ENCODE assay signal across 17 cellular contexts in the genomic region with DNA sequence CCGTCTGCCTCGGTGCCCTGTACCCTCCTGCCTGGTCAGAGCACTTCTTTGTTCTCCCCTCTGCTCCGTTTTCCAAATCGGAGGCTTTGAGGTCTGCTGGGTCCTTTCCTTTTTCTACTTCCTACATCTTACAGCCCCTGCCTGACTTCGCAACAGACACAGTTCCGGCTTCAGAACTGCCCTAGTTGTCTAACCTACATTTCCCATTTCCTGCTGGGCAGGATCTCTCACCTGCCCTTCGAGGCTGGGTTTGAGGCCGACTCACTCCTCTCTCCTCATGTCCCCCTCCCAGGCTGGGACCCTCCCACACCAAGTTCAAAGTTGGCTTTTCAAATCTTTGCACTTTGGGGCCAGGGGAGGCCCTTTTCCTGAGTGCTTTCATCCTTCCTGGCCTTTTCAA.
A peak's percentile ranks its signal among the peaks of the same experiment; 100 is the strongest.
DNase-seq lines count a peak whose midpoint lies in the region; ATAC-seq, FAIRE-seq and TF ChIP-seq lines count a peak whose summit lies in the region.
"Had no signal": no experiment of that assay in that cellular context is flagged by ENCODE, and none has a peak within 500 bp of the region (broad histone marks: within the 10 kb centered on the region; RNA-seq: fewer than 3 reads in every experiment).

No MANE protein-coding gene starts in this region.

- H3K27ac Mint-ChIP-seq in activated CD4-positive, alpha-beta memory T cell treated with anti-CD3 and anti-CD28 coated beads for 36 hours = peak overlapping the region; percentile 55

- H2AFZ ChIP-seq in HepG2 (ENCODE audit: low read length) = peak overlapping the region; percentile 31

- H3K27ac ChIP-seq in right cardiac atrium (ENCODE audit: low read length) (no peak overlapping the region), HepG2 (ENCODE audit: extremely low read length, insufficient read depth, low read length) (no peak overlapping the region)
- H3K27ac ChIP-seq: breast epithelium, left ventricle myocardium inferior, thoracic aorta had no signal

- TF ChIP-seq POLR2A in HepG2 (IDR thresholded peaks at IDR 0.05; ENCODE audit: insufficient read depth in 1 of 2, low read depth in 2 of 2, low read length in 2 of 2) = no peak

- in situ Hi-C loops in HepG2 (cut with HindIII; ENCODE audit: extremely low pct_ligation_motif_present, low pct_unique_long_range_greater_than_20kb) = no loop called here

- 53% methylated on average over 8 of the region's 8 CpGs for WGBS in right cardiac atrium
- 36% methylated on average over 8 of the region's 8 CpGs for WGBS in HepG2 (ENCODE audit: low lambda C conversion rate)

- no peak for ATAC-seq in right cardiac atrium
- ATAC-seq in HepG2 = peak; percentile 42; the same call in 1 of the 3 replicates
- ATAC-seq: activated CD4-positive, CD25-positive, alpha-beta regulatory T cell treated with anti-CD3 and anti-CD28 coated beads, Interleukin-2, amount 50 U/mL, for 24 hours had no signal

- H3K4me1 ChIP-seq in right cardiac atrium (ENCODE audit: control insufficient read depth, insufficient read depth, low read length) = no peaks in the 10 kb centered on the region
- peaks cover 41% of the 10 kb centered on the region for H3K4me1 ChIP-seq in HepG2 (ENCODE audit: insufficient read depth, low read length)
- H3K4me1 ChIP-seq: left ventricle myocardium inferior had no signal

- H3K9me3 ChIP-seq in right cardiac atrium (ENCODE audit: control insufficient read depth, low read length) (no peaks in the 10 kb centered on the region), HepG2 (ENCODE audit: low read length) (no peaks in the 10 kb centered on the region)
- H3K9me3 ChIP-seq: breast epithelium, left ventricle myocardium inferior, thoracic aorta had no signal

- no peaks in the 10 kb centered on the region for H3K36me3 ChIP-seq in HepG2 (replicated peaks in 1 of 2; ENCODE audit: control insufficient read depth in 1 of 2, insufficient read depth in 2 of 2, low read length in 2 of 2)
- H3K36me3 ChIP-seq: breast epithelium, left ventricle myocardium inferior, thoracic aorta had no signal

- peaks cover 2% of the 10 kb centered on the region for H3K79me2 ChIP-seq in HepG2 (ENCODE audit: insufficient read depth, low read length)

- no peak for TF ChIP-seq RAD21 in HepG2 (CRISPR knock-in tag; IDR thresholded peaks at IDR 0.05)

- TF ChIP-seq EP300 in HepG2 (IDR thresholded peaks at IDR 0.05; ENCODE audit: low read depth in 2 of 2, low read length in 2 of 2) (no peak), HepG2 (CRISPR knock-in tag; IDR thresholded peaks at IDR 0.05; ENCODE audit: borderline replicate concordance) (no peak)

- H3K9me3 Mint-ChIP-seq in activated CD4-positive, alpha-beta memory T cell treated with anti-CD3 and anti-CD28 coated beads for 36 hours = no peaks in the 10 kb centered on the region

- intact Hi-C loops in cardiac septum (cut with DNase I) (no loop called here), right cardiac atrium (cut with DNase I) (no loop called here), HepG2 (cut with micrococcal nuclease; ENCODE audit: unreplicated experiment) (no loop called here)
- intact Hi-C loops in activated CD4-positive, alpha-beta memory T cell treated with anti-CD3 and anti-CD28 coated beads for 36 hours (cut with micrococcal nuclease) = no loop called here

- POLR2A ChIA-PET in activated CD4-positive, alpha-beta memory T cell treated with anti-CD3 and anti-CD28 coated beads for 36 hours (lab: Charles Lee) = interaction anchor here (0.8 to 1.2 kb wide), 3 partner anchors 18 to 55 kb away, joined by 3 to 4 read pairs (median 3); a partner anchor contains a TSS
- POLR2A ChIA-PET in HepG2 (lab: Yijun Ruan, JAX) = interaction anchor here (1.0 to 1.2 kb wide), 2 partner anchors 9 to 21 kb away, joined by 3 read pairs; no protein-coding TSS in a partner anchor

- H3K4me1 Mint-ChIP-seq in activated CD4-positive, alpha-beta memory T cell treated with anti-CD3 and anti-CD28 coated beads for 36 hours (ENCODE audit: low read depth) = peaks cover 56% of the 10 kb centered on the region

- H3K4me3 ChIP-seq in right cardiac atrium (ENCODE audit: low read length) (no peak overlapping the region), HepG2 (replicated peaks in 1 of 3; ENCODE audit: insufficient read depth in 1 of 3, low read depth in 2 of 3, low read length in 3 of 3) (no peak overlapping the region)
- H3K4me3 ChIP-seq: breast epithelium, left ventricle myocardium inferior, thoracic aorta had no signal

- H3K36me3 Mint-ChIP-seq in activated CD4-positive, alpha-beta memory T cell treated with anti-CD3 and anti-CD28 coated beads for 36 hours = no peaks in the 10 kb centered on the region

- TF ChIP-seq CTCF in HepG2 (CRISPR knock-in tag; IDR thresholded peaks at IDR 0.05) = no peak

- H3K4me3 Mint-ChIP-seq in activated CD4-positive, alpha-beta memory T cell treated with anti-CD3 and anti-CD28 coated beads for 36 hours = no peak overlapping the region

- no peaks in the 10 kb centered on the region for H4K20me1 ChIP-seq in HepG2 (ENCODE audit: insufficient read depth, low read length)

- FAIRE-seq in HepG2 (lab: Jason Lieb, UNC) (no peak), urothelium cell line (lab: Jason Lieb, UNC) (no peak)
- FAIRE-seq: endometrium had no signal

- H3K9ac ChIP-seq in HepG2 (ENCODE audit: insufficient read depth, low read depth, low read length) = no peak overlapping the region

- no TSS peak for BruUV-seq in HepG2 (replicated peaks; lab: Mats Ljungman, UMichigan)

- DNase-seq in cardiac septum (ENCODE audit: low spot score) (peak; percentile 27), right cardiac atrium (no peak), HepG2 (ENCODE audit: low spot score) (peak; percentile 21), NCI-H1048 (lab: John Stamatoyannopoulos, UW) (no peak), urothelium cell line (ENCODE audit: low spot score) (no peak), NCI-H526 treated with DMSO at 0.1 percent for 48 hours (lab: John Stamatoyannopoulos, UW) (no peak), HuH-7.5 (ENCODE audit: low spot score) (no peak)
- peak; percentile 18 for DNase-seq in activated CD4-positive, alpha-beta memory T cell treated with anti-CD3 and anti-CD28 coated beads for 36 hours
- DNase-seq: activated effector memory CD4-positive, alpha-beta T cell treated with anti-CD3 and anti-CD28 coated beads, Interleukin-2, amount 50 U/mL, for 16 hours; DMS79 treated with DMSO at 0.1 percent for 48 hours; foreskin fibroblast; left ventricle myocardium inferior; NCI-H2081 had no signal

- H3K27me3 ChIP-seq in right cardiac atrium (ENCODE audit: control insufficient read depth, insufficient read depth) (no peaks in the 10 kb centered on the region), HepG2 (ENCODE audit: control insufficient read depth in 1 of 2, insufficient read depth in 2 of 2, low read length in 2 of 2) (0 out of 5 replicates have a peak, but pooled peaks cover 0 to 1% of the 10 kb centered on the region in 2 experiments)
- H3K27me3 ChIP-seq: breast epithelium had no signal

- no peaks in the 10 kb centered on the region for H3K27me3 Mint-ChIP-seq in activated CD4-positive, alpha-beta memory T cell treated with anti-CD3 and anti-CD28 coated beads for 36 hours

- CTCF ChIA-PET in activated CD4-positive, alpha-beta memory T cell treated with anti-CD3 and anti-CD28 coated beads for 36 hours (lab: Charles Lee) = interaction anchor here (1.0 to 1.1 kb wide), 2 partner anchors 29 to 54 kb away, joined by 3 to 5 read pairs; no protein-coding TSS in a partner anchor
- CTCF ChIA-PET in HepG2 (lab: Yijun Ruan, JAX; ENCODE audit: low intra/inter-chr PET ratio, low total read pairs) = no interaction called here

- H3K4me2 ChIP-seq in HepG2 (ENCODE audit: low read depth, low read length) = 0 out of 2 replicates have a peak overlapping the region, but pooled peaks have one; percentile 1

TF ChIP-seq in HepG2, 621 proteins besides CTCF, POLR2A, EP300 and RAD21 (continues in another document):
- TF ChIP-seq ZNF687 (CRISPR knock-in tag; IDR thresholded peaks at IDR 0.05) (peak; percentile 33), SP140L (CRISPR knock-in tag; IDR thresholded peaks at IDR 0.05; ENCODE audit: borderline replicate concordance) (no peak), ETV5 (CRISPR knock-in tag; IDR thresholded peaks at IDR 0.05; ENCODE audit: borderline replicate concordance) (peak; percentile 21; the same call in 1 of the 2 replicates), HNF4A (CRISPR knock-in tag; IDR thresholded peaks at IDR 0.05) (0 out of 2 replicates have a peak, but pooled peaks have one; percentile 6)

Comparison
In these comparisons a context has a peak if more than half of its experiments do, and no peak if none do; other contexts are left out.
1. DNase-seq: peak in cardiac septum (single experiment), activated CD4-positive, alpha-beta memory T cell treated with anti-CD3 and anti-CD28 coated beads for 36 hours (single experiment) and HepG2 (single experiment); none in right cardiac atrium (0 of 3), NCI-H1048 (single experiment), urothelium cell line (single experiment), NCI-H526 treated with DMSO at 0.1 percent for 48 hours (single experiment) and HuH-7.5 (single experiment).